ENCODE assay signal across 9 cellular contexts in the genomic region with DNA sequence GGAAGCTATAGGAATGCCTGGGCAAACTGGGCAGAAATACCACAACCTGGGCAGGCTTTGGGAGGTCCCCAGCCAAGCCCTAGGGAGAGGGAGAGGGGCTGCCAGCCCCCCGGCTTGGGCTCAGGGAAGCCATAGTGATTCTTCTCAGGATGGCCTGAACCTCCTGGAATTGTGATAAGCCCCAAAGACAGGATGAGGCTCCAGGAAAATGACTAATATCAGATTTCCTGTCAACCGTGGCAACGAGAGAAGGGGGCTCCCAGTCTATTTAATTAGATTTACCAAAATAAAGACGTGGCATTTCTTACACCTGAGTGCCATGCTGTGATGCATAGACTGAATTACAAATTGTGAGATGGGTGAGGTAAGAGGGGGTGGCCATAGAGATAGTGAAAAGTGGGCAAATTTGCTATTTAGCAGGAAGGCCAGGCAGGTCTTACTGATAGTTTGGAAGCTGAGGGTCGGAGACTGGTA. TPM values are rescaled to one million over a fixed set of nuclear protein-coding genes. Genes with fewer than 3 reads are reported as not detected.
A peak's percentile ranks its signal among the peaks of the same experiment; 100 is the strongest.
DNase-seq lines count a peak whose midpoint lies in the region; ATAC-seq and TF ChIP-seq lines count a peak whose summit lies in the region.
"Had no signal": no experiment of that assay in that cellular context is flagged by ENCODE, and none has a peak within 500 bp of the region (broad histone marks: within the 10 kb centered on the region; RNA-seq: fewer than 3 reads in every experiment).

No MANE protein-coding gene starts in this region.

- peaks cover 23% of the 10 kb centered on the region for H3K4me1 Mint-ChIP-seq in activated B cell treated with CpG ODN at 0.5 μM for 24 hours

- no peak for TF ChIP-seq POLR2A in sigmoid colon (IDR thresholded peaks at IDR 0.05)

- H3K27ac ChIP-seq in heart right ventricle (peak overlapping the region; percentile 98 to 100 (median 98)), sigmoid colon (peak overlapping the region; percentile 94 to 99 (median 98))

- TF ChIP-seq CTCF in activated B cell treated with CpG ODN at 0.5 μM for 24 hours (IDR thresholded peaks at IDR 0.05) (no peak), heart right ventricle (IDR thresholded peaks at IDR 0.05) (no peak), sigmoid colon (IDR thresholded peaks at IDR 0.05) (no peak)

- H3K27me3 ChIP-seq in heart right ventricle, result no peaks in the 10 kb centered on the region
- H3K27me3 ChIP-seq in sigmoid colon, result no peaks in the 10 kb centered on the region

- no peaks in the 10 kb centered on the region for H3K9me3 Mint-ChIP-seq in activated B cell treated with CpG ODN at 0.5 μM for 24 hours
- H3K9me3 Mint-ChIP-seq: dendritic cell treated with granulocyte-macrophage colony-stimulating factor and Interleukin-4, amounts not matched to agents 40 ng/mL and 50 ng/mL, for 4 days had no signal

- H3K4me1 ChIP-seq in heart right ventricle, result peaks cover 5 to 38% (median 25%) of the 10 kb centered on the region in 9 donors
- H3K4me1 ChIP-seq in sigmoid colon, result peaks cover 3 to 19% (median 17%) of the 10 kb centered on the region in 4 donors

- POLR2A ChIA-PET in activated B cell treated with CpG ODN at 0.5 μM for 24 hours (lab: Charles Lee), result interaction anchor here (1.0 to 2.6 kb wide), 2 partner anchors 13 to 21 kb away, joined by 3 to 16 read pairs; partner anchors contain the start of gene SERPINH1

- 23 to 39% methylated on average over 5 of the region's 5 CpGs for WGBS in heart right ventricle, 2 donors
- WGBS in sigmoid colon, 2 donors, result 37 to 50% methylated on average over 5 of the region's 5 CpGs

- CTCF ChIA-PET in activated B cell treated with CpG ODN at 0.5 μM for 24 hours (lab: Charles Lee), result interaction anchor here (1.4 kb wide), 1 partner anchor 17 kb away, joined by 4 read pairs; no protein-coding TSS in a partner anchor

- H3K4me3 Mint-ChIP-seq in activated B cell treated with CpG ODN at 0.5 μM for 24 hours, result peak overlapping the region; percentile 86

- in situ Hi-C loops in ACHN (cut with HindIII; ENCODE audit: low pct_ligation_motif_present, low pct_unique_long_range_greater_than_20kb, low sequenced_read_pairs), result no loop called here

- peak overlapping the region; percentile 75 for H3K27ac Mint-ChIP-seq in activated B cell treated with CpG ODN at 0.5 μM for 24 hours
- H3K27ac Mint-ChIP-seq: dendritic cell treated with granulocyte-macrophage colony-stimulating factor and Interleukin-4, amounts not matched to agents 40 ng/mL and 50 ng/mL, for 4 days had no signal

- DNase-seq in activated B cell treated with CpG ODN at 0.5 μM for 24 hours (no peak), heart right ventricle (no peak), sigmoid colon (no peak), ACHN (no peak), NCI-H446 treated with DMSO at 0.1 percent for 48 hours (lab: John Stamatoyannopoulos, UW) (no peak), NCI-H1105 (lab: John Stamatoyannopoulos, UW) (no peak)

- H3K36me3 ChIP-seq in heart right ventricle (no peaks in the 10 kb centered on the region), sigmoid colon (no peaks in the 10 kb centered on the region)

- H3K36me3 Mint-ChIP-seq in activated B cell treated with CpG ODN at 0.5 μM for 24 hours (ENCODE audit: low read depth), result no peaks in the 10 kb centered on the region

- ATAC-seq in activated B cell treated with CpG ODN at 0.5 μM for 24 hours (ENCODE audit: low read depth), result no peak
- peak in 3 of 8 donors; percentile 0 to 10 (median 8) for ATAC-seq in heart right ventricle
- ATAC-seq in HG03469 (IDR thresholded peaks at IDR 0.05; ENCODE audit: unreplicated experiment), result no peak

- no peaks in the 10 kb centered on the region for H3K27me3 Mint-ChIP-seq in activated B cell treated with CpG ODN at 0.5 μM for 24 hours

- no peak for TF ChIP-seq EP300 in sigmoid colon (IDR thresholded peaks at IDR 0.05)

- intact Hi-C loops in activated B cell treated with CpG ODN at 0.5 μM for 24 hours (cut with micrococcal nuclease), result no loop called here
- intact Hi-C loops in heart right ventricle (cut with DNase I), result loop anchor here in 2 of 10 donors (2.0 to 5.0 kb wide), 2 partner anchors 20 to 35 kb away; partner anchors contain the start of gene SERPINH1 (in 1 of the 2)
- intact Hi-C loops in sigmoid colon (cut with DNase I), result loop anchor here (5.0 to 10.0 kb wide), 2 partner anchors 85 to 232 kb away; partner anchors contain the start of genes MAP6 and UVRAG

- H3K4me3 ChIP-seq in GM08714 (ENCODE audit: low read length) (peak overlapping the region; percentile 51; the same call in 1 of the 2 replicates), heart right ventricle (peak overlapping the region in 9 of 10 donors; percentile 81 to 98 (median 88)), sigmoid colon (peak overlapping the region in 3 of 4 donors; percentile 68 to 91 (median 69))

- H3K9me3 ChIP-seq in heart right ventricle (no peaks in the 10 kb centered on the region), sigmoid colon (no peaks in the 10 kb centered on the region)

RNA-seq across cellular contexts. Expression of gene SERPINH1, which starts 20.4 kb away (rescaled TPM):
- 4.5 and 5.6 TPM in 2 replicates for total RNA-seq in activated B cell treated with CpG ODN at 0.5 μM for 24 hours
- total RNA-seq in heart right ventricle, result 100 to 1,000 TPM in 1 of 10 donors, 10 to 100 TPM in 9; 31.8 to 130 (median 53.2) TPM
- 100 to 1,000 TPM in 1 of 2 donors, 10 to 100 TPM in 1; 43.4 to 218 TPM for polyA plus RNA-seq in heart right ventricle
- total RNA-seq in sigmoid colon, result 100 to 1,000 TPM; 151 to 201 (median 172) TPM
- polyA plus RNA-seq in sigmoid colon, result 10 to 100 TPM; 12.0 to 57.1 (median 17.6) TPM

RNA-seq across cellular contexts. Expression of gene GDPD5, which starts 56.8 kb away (rescaled TPM):
- total RNA-seq in activated B cell treated with CpG ODN at 0.5 μM for 24 hours, result 22.2 and 23.9 TPM in 2 replicates
- total RNA-seq in heart right ventricle, result 1 to 10 TPM; 3.3 to 8.0 (median 4.1) TPM
- 10 to 100 TPM in 1 of 2 donors, 1 to 10 TPM in 1; 3.6 to 10.3 TPM for polyA plus RNA-seq in heart right ventricle
- 1 to 10 TPM; 4.3 to 7.5 (median 5.8) TPM for total RNA-seq in sigmoid colon
- 1 to 10 TPM in 2 of 3 donors, not detected in 1; 2.4 to 8.1 TPM for polyA plus RNA-seq in sigmoid colon
